10 cellular contexts compared by ENCODE assay signal in the genomic region with DNA sequence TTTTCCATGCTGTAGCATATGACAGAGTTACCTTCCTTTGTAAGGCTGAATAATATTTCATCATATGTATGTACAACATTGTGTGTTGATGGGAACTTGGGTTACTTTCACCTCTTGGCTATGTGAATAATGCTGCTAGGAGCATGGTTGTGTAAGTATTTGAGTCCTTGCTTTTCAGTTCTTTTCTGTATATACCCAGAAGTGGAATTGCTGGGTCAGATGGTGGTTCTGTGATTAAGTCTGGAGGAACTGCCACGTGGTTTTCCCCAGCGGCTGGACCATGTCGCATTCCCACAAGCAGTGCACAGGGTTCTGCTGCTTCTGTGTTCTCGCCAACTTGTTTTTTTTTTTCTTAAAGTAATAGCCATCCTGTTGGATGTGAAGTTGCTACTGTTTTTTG.
DNase-seq lines count a peak whose midpoint lies in the region; ATAC-seq and TF ChIP-seq lines count a peak whose summit lies in the region.
"Had no signal": no experiment of that assay in that cellular context is flagged by ENCODE, and none has a peak within 500 bp of the region (broad histone marks: within the 10 kb centered on the region; RNA-seq: fewer than 3 reads in every experiment).

No MANE protein-coding gene starts in this region.

- H3K79me1 ChIP-seq in mesenchymal stem cell (replicated peaks; ENCODE audit: low read length, poor library complexity, severe bottlenecking) = peaks cover 17% of the 10 kb centered on the region

- intact Hi-C loops in transverse colon (cut with DNase I; ENCODE audit: low total_unique reads) = loop anchor here (10.0 kb wide), 1 partner anchor 65 kb away; no protein-coding TSS in a partner anchor

- H2BK120ac ChIP-seq in mesenchymal stem cell (ENCODE audit: low read depth, low read length) = no peak overlapping the region

- peak overlapping the region; percentile 19 for H3K9ac ChIP-seq in mesenchymal stem cell (ENCODE audit: low read length)

- no peak overlapping the region for H2AFZ ChIP-seq in mesenchymal stem cell (ENCODE audit: low read depth, low read length)

- no peak overlapping the region for H4K91ac ChIP-seq in mesenchymal stem cell (ENCODE audit: low read length)

- TF ChIP-seq CTCF in epithelial cell of esophagus (IDR thresholded peaks at IDR 0.05; ENCODE audit: insufficient read depth, low read depth, low read length, missing control alignments) = no peak
- no peak for TF ChIP-seq CTCF in transverse colon (IDR thresholded peaks at IDR 0.05)

- H3K4me1 Mint-ChIP-seq in activated T-cell treated with anti-CD3 and anti-CD28 coated beads, Interleukin-2, amount 50 U/mL, for 24 hours (ENCODE audit: low read depth) = peaks cover 38% of the 10 kb centered on the region
- peaks cover 20% of the 10 kb centered on the region for H3K4me1 Mint-ChIP-seq in activated T-helper 17 cell treated with anti-CD3 and anti-CD28 coated beads, Interleukin-2, amount 50 U/mL, for 72 hours

- no peak overlapping the region for H2AK5ac ChIP-seq in mesenchymal stem cell (ENCODE audit: low read length, severe bottlenecking)

- no peak overlapping the region for H3K27ac ChIP-seq in mesenchymal stem cell (ENCODE audit: low read length, poor library complexity, severe bottlenecking)
- peak overlapping the region; percentile 24 to 66 (median 50) for H3K27ac ChIP-seq in transverse colon

- H3K36me3 ChIP-seq in mesenchymal stem cell (ENCODE audit: control insufficient read depth in 1 of 2, insufficient read depth in 2 of 2, low read depth in 1 of 2, low read length in 2 of 2) (peaks cover 5 to 12% of the 10 kb centered on the region in 2 experiments), transverse colon (no peaks in the 10 kb centered on the region)

- DNase-seq in activated T-cell treated with anti-CD3 and anti-CD28 coated beads, Interleukin-2, amount 50 U/mL, for 24 hours = no peak
- DNase-seq in activated T-cell treated with anti-CD3 and anti-CD28 coated beads, Interleukin-2, amount 50 U/mL, for 48 hours = no peak
- DNase-seq in epithelial cell of esophagus (ENCODE audit: low read depth) (peak; percentile 32), mesenchymal stem cell (peak; percentile 75), transverse colon (no peak)
- DNase-seq in activated naive CD4-positive, alpha-beta T cell treated with Interleukin-2 at 50 U/mL for 16 hours = no peak
- DNase-seq: activated effector memory CD4-positive, alpha-beta T cell treated with anti-CD3 and anti-CD28 coated beads, Interleukin-2, amount 50 U/mL, for 16 hours; NCI-H1694 had no signal

- H3K27ac Mint-ChIP-seq in activated T-cell treated with anti-CD3 and anti-CD28 coated beads, Interleukin-2, amount 50 U/mL, for 24 hours = peak overlapping the region; percentile 44
- no peak overlapping the region for H3K27ac Mint-ChIP-seq in activated T-helper 17 cell treated with anti-CD3 and anti-CD28 coated beads, Interleukin-2, amount 50 U/mL, for 72 hours

- no peak overlapping the region for H3K4me2 ChIP-seq in mesenchymal stem cell (ENCODE audit: low read length, poor library complexity, severe bottlenecking)

- TF ChIP-seq EP300 in transverse colon (IDR thresholded peaks at IDR 0.05; ENCODE audit: low read depth) = no peak

- H3K14ac ChIP-seq in mesenchymal stem cell (ENCODE audit: low read length in 2 of 2) = no peak overlapping the region

- H2BK12ac ChIP-seq in mesenchymal stem cell (ENCODE audit: low read length in 2 of 2) = no peak overlapping the region

- H3K18ac ChIP-seq in mesenchymal stem cell (ENCODE audit: low read depth in 1 of 2, low read length in 2 of 2) = no peak overlapping the region

- H3K4ac ChIP-seq in mesenchymal stem cell (ENCODE audit: low read depth in 1 of 2, low read length in 2 of 2) = no peak overlapping the region

- no peaks in the 10 kb centered on the region for H3K9me3 ChIP-seq in mesenchymal stem cell (ENCODE audit: control insufficient read depth, low read length)
- H3K9me3 ChIP-seq in transverse colon = no peaks in the 10 kb centered on the region

- peaks cover 10% of the 10 kb centered on the region for H3K4me1 ChIP-seq in mesenchymal stem cell (ENCODE audit: control insufficient read depth, insufficient read depth, low read depth, low read length)
- peaks cover 0 to 26% (median 4%) of the 10 kb centered on the region in 4 donors for H3K4me1 ChIP-seq in transverse colon

- no peak for TF ChIP-seq POLR2A in transverse colon (IDR thresholded peaks at IDR 0.05)

- H3K27me3 ChIP-seq in mesenchymal stem cell (ENCODE audit: control insufficient read depth in 1 of 2, insufficient read depth in 1 of 2, low read length in 2 of 2) (no peaks in the 10 kb centered on the region), transverse colon (no peaks in the 10 kb centered on the region)

- no peaks in the 10 kb centered on the region for H3K9me3 Mint-ChIP-seq in activated T-cell treated with anti-CD3 and anti-CD28 coated beads, Interleukin-2, amount 50 U/mL, for 24 hours
- H3K9me3 Mint-ChIP-seq in activated T-helper 17 cell treated with anti-CD3 and anti-CD28 coated beads, Interleukin-2, amount 50 U/mL, for 72 hours = no peaks in the 10 kb centered on the region

- in situ Hi-C loops in transverse colon (cut with MboI; ENCODE audit: low pct_ligation_motif_present in 1 of 4, low pct_unique_long_range_greater_than_20kb in 1 of 4, low sequenced_read_pairs in 3 of 4) = loop anchor here in 1 of 4 donors (25.0 kb wide), 1 partner anchor 307 kb away; a partner anchor contains a TSS

- H4K8ac ChIP-seq in mesenchymal stem cell (ENCODE audit: low read length) = no peak overlapping the region

- ATAC-seq in GM21360 (IDR thresholded peaks at IDR 0.05; ENCODE audit: unreplicated experiment) = no peak
- ATAC-seq in activated T-helper 17 cell treated with anti-CD3 and anti-CD28 coated beads, Interleukin-2, amount 50 U/mL, for 72 hours (replicated peaks) = no peak

- H3K4me3 ChIP-seq in epithelial cell of esophagus (ENCODE audit: low read length) = no peak overlapping the region
- H3K4me3 ChIP-seq in mesenchymal stem cell (ENCODE audit: insufficient read depth in 1 of 2, low read depth in 1 of 2, low read length in 2 of 2) = no peak overlapping the region
- H3K4me3 ChIP-seq in transverse colon = no peak overlapping the region

- WGBS in mesenchymal stem cell = 69% methylated on average over 4 of the region's 4 CpGs
- WGBS in transverse colon (ENCODE audit: low coverage in 1 of 2), 2 donors = 47 to 54% methylated on average over 3 to 4 of the region's 4 CpGs

- H2BK15ac ChIP-seq in mesenchymal stem cell (ENCODE audit: low read depth, poor library complexity, severe bottlenecking) = no peak overlapping the region

- H3K27me3 Mint-ChIP-seq in activated T-cell treated with anti-CD3 and anti-CD28 coated beads, Interleukin-2, amount 50 U/mL, for 24 hours = no peaks in the 10 kb centered on the region
- no peaks in the 10 kb centered on the region for H3K27me3 Mint-ChIP-seq in activated T-helper 17 cell treated with anti-CD3 and anti-CD28 coated beads, Interleukin-2, amount 50 U/mL, for 72 hours

- H3K36me3 Mint-ChIP-seq in activated T-cell treated with anti-CD3 and anti-CD28 coated beads, Interleukin-2, amount 50 U/mL, for 24 hours (ENCODE audit: low read depth) = peaks cover 37% of the 10 kb centered on the region
- peaks cover 47% of the 10 kb centered on the region for H3K36me3 Mint-ChIP-seq in activated T-helper 17 cell treated with anti-CD3 and anti-CD28 coated beads, Interleukin-2, amount 50 U/mL, for 72 hours (ENCODE audit: low read depth)

- H3K23ac ChIP-seq in mesenchymal stem cell (ENCODE audit: low read length in 2 of 2) = no peak overlapping the region

- no peak overlapping the region for H3K4me3 Mint-ChIP-seq in activated T-cell treated with anti-CD3 and anti-CD28 coated beads, Interleukin-2, amount 50 U/mL, for 24 hours
- no peak overlapping the region for H3K4me3 Mint-ChIP-seq in activated T-helper 17 cell treated with anti-CD3 and anti-CD28 coated beads, Interleukin-2, amount 50 U/mL, for 72 hours

- H2BK5ac ChIP-seq in mesenchymal stem cell (ENCODE audit: low read depth, low read length, poor library complexity, severe bottlenecking) = no peak overlapping the region

Comparison
In these comparisons a context has a peak if more than half of its experiments do, and no peak if none do; other contexts are left out.
1. DNase-seq: peak in epithelial cell of esophagus (single experiment) and mesenchymal stem cell (single experiment); none in activated T-cell treated with anti-CD3 and anti-CD28 coated beads, Interleukin-2, amount 50 U/mL, for 24 hours (single experiment), activated T-cell treated with anti-CD3 and anti-CD28 coated beads, Interleukin-2, amount 50 U/mL, for 48 hours (0 of 2), transverse colon (single experiment) and activated naive CD4-positive, alpha-beta T cell treated with Interleukin-2 at 50 U/mL for 16 hours (single experiment).